ENCODE assay signal across 1 cellular context in the genomic region with DNA sequence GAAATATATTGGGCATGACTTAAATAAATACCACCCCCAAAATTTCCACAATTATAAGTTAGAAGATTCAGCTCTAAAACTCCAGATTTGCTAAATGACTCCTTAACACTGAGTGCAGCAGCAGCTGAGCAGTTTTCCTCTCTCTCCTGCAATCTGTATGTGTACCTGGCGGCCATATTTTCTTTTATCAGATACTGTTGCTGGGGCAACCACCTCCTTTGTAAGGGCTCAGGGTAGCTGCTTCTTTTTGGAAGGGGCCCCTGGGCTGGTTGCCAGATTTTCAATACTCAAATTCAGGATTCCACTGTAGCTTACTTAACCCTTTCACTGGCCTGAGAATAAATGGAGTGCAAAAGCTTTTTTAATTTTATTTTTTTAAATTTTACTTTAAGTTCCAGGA.
TF ChIP-seq lines count a peak whose summit lies in the region.

No MANE protein-coding gene starts in this region.

TF ChIP-seq in GM23338, 12 proteins besides CTCF, POLR2A, EP300 and RAD21 (continued from another document):
- TF ChIP-seq, protein P1, sequence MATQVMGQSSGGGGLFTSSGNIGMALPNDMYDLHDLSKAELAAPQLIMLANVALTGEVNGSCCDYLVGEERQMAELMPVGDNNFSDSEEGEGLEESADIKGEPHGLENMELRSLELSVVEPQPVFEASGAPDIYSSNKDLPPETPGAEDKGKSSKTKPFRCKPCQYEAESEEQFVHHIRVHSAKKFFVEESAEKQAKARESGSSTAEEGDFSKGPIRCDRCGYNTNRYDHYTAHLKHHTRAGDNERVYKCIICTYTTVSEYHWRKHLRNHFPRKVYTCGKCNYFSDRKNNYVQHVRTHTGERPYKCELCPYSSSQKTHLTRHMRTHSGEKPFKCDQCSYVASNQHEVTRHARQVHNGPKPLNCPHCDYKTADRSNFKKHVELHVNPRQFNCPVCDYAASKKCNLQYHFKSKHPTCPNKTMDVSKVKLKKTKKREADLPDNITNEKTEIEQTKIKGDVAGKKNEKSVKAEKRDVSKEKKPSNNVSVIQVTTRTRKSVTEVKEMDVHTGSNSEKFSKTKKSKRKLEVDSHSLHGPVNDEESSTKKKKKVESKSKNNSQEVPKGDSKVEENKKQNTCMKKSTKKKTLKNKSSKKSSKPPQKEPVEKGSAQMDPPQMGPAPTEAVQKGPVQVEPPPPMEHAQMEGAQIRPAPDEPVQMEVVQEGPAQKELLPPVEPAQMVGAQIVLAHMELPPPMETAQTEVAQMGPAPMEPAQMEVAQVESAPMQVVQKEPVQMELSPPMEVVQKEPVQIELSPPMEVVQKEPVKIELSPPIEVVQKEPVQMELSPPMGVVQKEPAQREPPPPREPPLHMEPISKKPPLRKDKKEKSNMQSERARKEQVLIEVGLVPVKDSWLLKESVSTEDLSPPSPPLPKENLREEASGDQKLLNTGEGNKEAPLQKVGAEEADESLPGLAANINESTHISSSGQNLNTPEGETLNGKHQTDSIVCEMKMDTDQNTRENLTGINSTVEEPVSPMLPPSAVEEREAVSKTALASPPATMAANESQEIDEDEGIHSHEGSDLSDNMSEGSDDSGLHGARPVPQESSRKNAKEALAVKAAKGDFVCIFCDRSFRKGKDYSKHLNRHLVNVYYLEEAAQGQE (IDR thresholded peaks at IDR 0.05; ENCODE audit: unreplicated experiment), result no peak
- no peak for TF ChIP-seq ZNF331 (CRISPR knock-in tag; IDR thresholded peaks at IDR 0.05; ENCODE audit: low read depth)
TF ChIP-seq in GM23338: peak in this region for 0.
